8 cellular contexts compared by ENCODE assay signal in the genomic region with DNA sequence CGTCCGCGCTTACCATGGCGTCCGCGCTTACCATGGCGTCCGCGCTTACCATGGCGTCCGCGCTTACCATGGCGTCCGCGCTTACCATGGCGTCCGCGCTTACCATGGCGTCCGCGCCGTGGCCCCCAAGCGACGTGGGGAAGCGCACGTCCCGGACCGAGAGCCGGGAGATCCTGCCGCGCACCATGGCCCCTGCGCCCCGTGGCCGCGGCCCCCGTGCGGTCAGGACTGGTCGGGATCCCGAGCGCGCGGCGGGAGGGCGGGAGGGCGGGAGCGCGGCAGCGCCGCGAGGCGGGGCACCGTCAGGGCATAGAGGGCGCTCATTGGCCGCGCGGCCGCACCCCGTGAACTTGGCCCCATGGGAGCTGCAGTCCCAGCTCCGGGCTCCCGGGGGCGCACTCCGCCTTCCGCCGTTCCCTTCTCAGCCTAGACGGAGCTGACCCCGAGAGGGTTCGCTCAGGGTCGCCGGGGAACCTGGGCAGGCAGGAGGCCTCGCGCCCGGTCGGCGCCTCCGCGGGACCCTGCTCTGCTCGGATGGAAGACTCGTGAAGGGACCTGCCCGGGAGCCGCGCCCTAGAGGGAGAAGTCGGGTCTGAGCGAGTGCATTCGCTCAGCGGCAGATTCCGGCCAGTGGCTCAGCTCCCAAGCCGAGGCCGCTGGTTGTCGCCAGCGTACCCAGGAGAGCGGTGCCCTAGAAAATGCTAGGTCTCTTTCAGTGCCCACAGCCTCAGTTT.
DNase-seq lines count a peak whose midpoint lies in the region; ATAC-seq and TF ChIP-seq lines count a peak whose summit lies in the region.

A gene with protein sequence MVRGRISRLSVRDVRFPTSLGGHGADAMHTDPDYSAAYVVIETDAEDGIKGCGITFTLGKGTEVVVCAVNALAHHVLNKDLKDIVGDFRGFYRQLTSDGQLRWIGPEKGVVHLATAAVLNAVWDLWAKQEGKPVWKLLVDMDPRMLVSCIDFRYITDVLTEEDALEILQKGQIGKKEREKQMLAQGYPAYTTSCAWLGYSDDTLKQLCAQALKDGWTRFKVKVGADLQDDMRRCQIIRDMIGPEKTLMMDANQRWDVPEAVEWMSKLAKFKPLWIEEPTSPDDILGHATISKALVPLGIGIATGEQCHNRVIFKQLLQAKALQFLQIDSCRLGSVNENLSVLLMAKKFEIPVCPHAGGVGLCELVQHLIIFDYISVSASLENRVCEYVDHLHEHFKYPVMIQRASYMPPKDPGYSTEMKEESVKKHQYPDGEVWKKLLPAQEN (minus strand): TSS at position 230 of the 734 bp plus-strand sequence. CDS start 43 bp downstream, at position 187.

- peak; percentile 89 for TF ChIP-seq CTCF in RWPE1 (conservative IDR thresholded peaks at IDR 0.05; ENCODE audit: low read depth)
- TF ChIP-seq CTCF in nephron progenitor cell (IDR thresholded peaks at IDR 0.05): peak; percentile 74

- H3K36me3 Mint-ChIP-seq in nephron progenitor cell (ENCODE audit: low read depth): peaks cover 15% of the 10 kb centered on the region

- H3K27ac Mint-ChIP-seq in nephron progenitor cell: no peak within 1 kb of the TSS
- peak within 1 kb of the TSS; percentile 97 to 100 for H3K27ac Mint-ChIP-seq in stimulated activated naive CD8-positive, alpha-beta T cell treated with anti-CD3 and anti-CD28 coated beads, Interleukin-15, amount 100 ng/mL, for 72 hours

- POLR2A ChIA-PET in RWPE1 (lab: Yijun Ruan, JAX; ENCODE audit: low non-redundant PET): interaction anchor here (0.5 to 1.9 kb wide), 5 partner anchors 10 to 1612 kb away, joined by 3 to 5 read pairs (median 3); no protein-coding TSS in a partner anchor

- ATAC-seq in GM19452 (IDR thresholded peaks at IDR 0.05; ENCODE audit: unreplicated experiment) (peak; percentile 90), HG03571 (IDR thresholded peaks at IDR 0.05; ENCODE audit: unreplicated experiment) (peak; percentile 91)
- peak; percentile 87 for ATAC-seq in stimulated activated naive CD8-positive, alpha-beta T cell treated with anti-CD3 and anti-CD28 coated beads, Interleukin-15, amount 100 ng/mL, for 72 hours

- H3K27me3 Mint-ChIP-seq in nephron progenitor cell (ENCODE audit: low read depth, poor library complexity): peaks cover 15% of the 10 kb centered on the region
- no peaks in the 10 kb centered on the region for H3K27me3 Mint-ChIP-seq in stimulated activated naive CD8-positive, alpha-beta T cell treated with anti-CD3 and anti-CD28 coated beads, Interleukin-15, amount 100 ng/mL, for 72 hours

- DNase-seq in COLO829 (ENCODE audit: low spot score) (peak; percentile 41), RWPE1 (ENCODE audit: low spot score) (peak; percentile 93), fibroblast of the conjunctiva (ENCODE audit: low read depth) (peak; percentile 66), nephron progenitor cell (peak; percentile 85)
- peak; percentile 63 for DNase-seq in activated effector memory CD4-positive, alpha-beta T cell treated with Interleukin-2 at 50 U/mL for 16 hours
- peak; percentile 86 to 90 for DNase-seq in stimulated activated naive CD8-positive, alpha-beta T cell treated with anti-CD3 and anti-CD28 coated beads, Interleukin-15, amount 100 ng/mL, for 72 hours

- peak within 1 kb of the TSS; percentile 82 for H3K27ac ChIP-seq in RWPE1

- H3K4me3 Mint-ChIP-seq in nephron progenitor cell: peak within 1 kb of the TSS; percentile 85
- peak within 1 kb of the TSS; percentile 90 to 100 for H3K4me3 Mint-ChIP-seq in stimulated activated naive CD8-positive, alpha-beta T cell treated with anti-CD3 and anti-CD28 coated beads, Interleukin-15, amount 100 ng/mL, for 72 hours

- H3K9me3 Mint-ChIP-seq in nephron progenitor cell: peaks cover 16% of the 10 kb centered on the region
- H3K9me3 Mint-ChIP-seq in stimulated activated naive CD8-positive, alpha-beta T cell treated with anti-CD3 and anti-CD28 coated beads, Interleukin-15, amount 100 ng/mL, for 72 hours: no peaks in the 10 kb centered on the region

- CTCF ChIA-PET in RWPE1 (lab: Yijun Ruan, JAX): interaction anchor here (0.5 to 1.7 kb wide), 22 partner anchors 10 to 1835 kb away, joined by 3 to 5 read pairs (median 3); no protein-coding TSS in a partner anchor

- peaks cover 25% of the 10 kb centered on the region for H3K4me1 Mint-ChIP-seq in nephron progenitor cell
- peaks cover 73% of the 10 kb centered on the region for H3K4me1 Mint-ChIP-seq in stimulated activated naive CD8-positive, alpha-beta T cell treated with anti-CD3 and anti-CD28 coated beads, Interleukin-15, amount 100 ng/mL, for 72 hours

Comparison
In these comparisons a context has a peak if more than half of its experiments do, and no peak if none do; other contexts are left out.
1. Peak in every context shown above with its lines: DNase-seq, ATAC-seq and H3K27ac ChIP-seq.
2. DNase-seq: peak in every context shown above with its lines; median percentile 93 in RWPE1; 88 in stimulated activated naive CD8-positive, alpha-beta T cell treated with anti-CD3 and anti-CD28 coated beads, Interleukin-15, amount 100 ng/mL, for 72 hours; 85 in nephron progenitor cell; 66 in fibroblast of the conjunctiva; 63 in activated effector memory CD4-positive, alpha-beta T cell treated with Interleukin-2 at 50 U/mL for 16 hours; 41 in COLO829.